8 cellular contexts compared by ENCODE assay signal in genomic region chr2:112706170-112706664, GRCh38. TPM values are rescaled to one million over a fixed set of nuclear protein-coding genes. Genes with fewer than 3 reads are reported as not detected.
DNase-seq lines count a peak whose midpoint lies in the region; ATAC-seq, FAIRE-seq and TF ChIP-seq lines count a peak whose summit lies in the region.

No MANE protein-coding gene starts in this region.

- ATAC-seq in HG03135 (IDR thresholded peaks at IDR 0.05; ENCODE audit: unreplicated experiment), result no peak
- no peak for ATAC-seq in HG02588 (IDR thresholded peaks at IDR 0.05; ENCODE audit: unreplicated experiment)

- peak; percentile 59 for FAIRE-seq in GM19239 (lab: Jason Lieb, UNC)

- H3K27me3 Mint-ChIP-seq in activated naive CD4-positive, alpha-beta T cell treated with anti-CD3 and anti-CD28 coated beads, Interleukin-2, amount 10 ng/mL, durations not matched to agents 7 days and 5 days, result peaks cover 39% of the 10 kb centered on the region

- DNase-seq in GM19239 (ENCODE audit: insufficient read length, low spot score) (no peak), MV-4-11 (lab: John Stamatoyannopoulos, UW) (peak; percentile 80), renal cortical epithelial cell (ENCODE audit: low read depth) (peak; percentile 28), NCI-H2171 (lab: John Stamatoyannopoulos, UW) (no peak), vagina (ENCODE audit: extremely low spot score in 2 of 2) (no peak)
- DNase-seq in activated naive CD4-positive, alpha-beta T cell treated with anti-CD3 and anti-CD28 coated beads, Interleukin-2, amount 10 ng/mL, durations not matched to agents 7 days and 5 days, result peak; percentile 87

- H3K4me1 Mint-ChIP-seq in activated naive CD4-positive, alpha-beta T cell treated with anti-CD3 and anti-CD28 coated beads, Interleukin-2, amount 10 ng/mL, durations not matched to agents 7 days and 5 days, result peaks cover 46% of the 10 kb centered on the region

- TF ChIP-seq POLR2A in vagina (IDR thresholded peaks at IDR 0.05), result no peak

- no peaks in the 10 kb centered on the region for H3K36me3 ChIP-seq in vagina

- CTCF ChIA-PET in activated naive CD4-positive, alpha-beta T cell treated with anti-CD3 and anti-CD28 coated beads, Interleukin-2, amount 10 ng/mL, durations not matched to agents 7 days and 5 days (lab: Charles Lee), result interaction anchor here (0.9 to 5.9 kb wide), 8 partner anchors 15 to 106 kb away, joined by 3 to 28 read pairs (median 7); no protein-coding TSS in a partner anchor

- H3K36me3 Mint-ChIP-seq in activated naive CD4-positive, alpha-beta T cell treated with anti-CD3 and anti-CD28 coated beads, Interleukin-2, amount 10 ng/mL, durations not matched to agents 7 days and 5 days, result no peaks in the 10 kb centered on the region

- no peaks in the 10 kb centered on the region for H3K27me3 ChIP-seq in vagina

- H3K4me1 ChIP-seq in vagina, result no peaks in the 10 kb centered on the region

- no peak overlapping the region for H3K4me3 Mint-ChIP-seq in activated naive CD4-positive, alpha-beta T cell treated with anti-CD3 and anti-CD28 coated beads, Interleukin-2, amount 10 ng/mL, durations not matched to agents 7 days and 5 days

- H3K9me3 Mint-ChIP-seq in activated naive CD4-positive, alpha-beta T cell treated with anti-CD3 and anti-CD28 coated beads, Interleukin-2, amount 10 ng/mL, durations not matched to agents 7 days and 5 days, result no peaks in the 10 kb centered on the region

- no peak overlapping the region for H3K4me3 ChIP-seq in vagina

- H3K9me3 ChIP-seq in vagina, result no peaks in the 10 kb centered on the region

- no peak for TF ChIP-seq CTCF in vagina (IDR thresholded peaks at IDR 0.05)

- H3K27ac Mint-ChIP-seq in activated naive CD4-positive, alpha-beta T cell treated with anti-CD3 and anti-CD28 coated beads, Interleukin-2, amount 10 ng/mL, durations not matched to agents 7 days and 5 days, result peak overlapping the region; percentile 62

- intact Hi-C loops in vagina (cut with DNase I), result no loop called here

- no peak overlapping the region for H3K27ac ChIP-seq in vagina

RNA-seq across cellular contexts. Expression of gene NT5DC4, which starts 14.6 kb away (rescaled TPM):
- not detected in 2 replicates for total RNA-seq in renal cortical epithelial cell
- total RNA-seq in vagina, result not detected

RNA-seq across cellular contexts. Expression of gene CKAP2L, which starts 58.2 kb away (rescaled TPM):
- total RNA-seq in renal cortical epithelial cell (0.40 and 4.2 TPM in 2 replicates), vagina (1.2 TPM)

Comparison
In these comparisons a context has a peak if more than half of its experiments do, and no peak if none do; other contexts are left out.
1. DNase-seq: peak in MV-4-11 (single experiment), activated naive CD4-positive, alpha-beta T cell treated with anti-CD3 and anti-CD28 coated beads, Interleukin-2, amount 10 ng/mL, durations not matched to agents 7 days and 5 days (single experiment) and renal cortical epithelial cell (single experiment); none in GM19239 (single experiment), NCI-H2171 (single experiment) and vagina (0 of 2).